ENCODE assay signal across 1 cellular context in the genomic region with DNA sequence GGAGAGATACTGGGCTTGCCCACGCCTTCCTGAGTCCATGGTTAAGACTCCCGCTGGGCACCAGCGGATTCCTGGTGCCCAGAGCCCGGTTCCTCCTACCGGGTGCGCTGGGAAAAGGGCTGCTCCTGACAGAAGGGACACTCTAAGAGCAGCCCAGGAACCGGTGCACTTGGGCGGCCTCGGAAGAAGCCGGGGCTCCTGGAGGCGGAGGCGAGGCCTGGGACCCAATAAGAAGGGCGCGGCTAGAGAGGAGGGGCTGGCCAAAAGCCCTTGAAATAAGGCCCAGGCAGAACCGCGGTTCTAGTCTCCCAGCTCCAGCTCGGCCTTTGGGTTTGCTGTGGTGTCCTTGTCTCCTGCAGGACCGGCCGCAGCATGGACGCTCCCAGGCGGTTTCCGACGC.
TF ChIP-seq lines count a peak whose summit lies in the region.

A gene with protein sequence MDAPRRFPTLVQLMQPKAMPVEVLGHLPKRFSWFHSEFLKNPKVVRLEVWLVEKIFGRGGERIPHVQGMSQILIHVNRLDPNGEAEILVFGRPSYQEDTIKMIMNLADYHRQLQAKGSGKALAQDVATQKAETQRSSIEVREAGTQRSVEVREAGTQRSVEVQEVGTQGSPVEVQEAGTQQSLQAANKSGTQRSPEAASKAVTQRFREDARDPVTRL (plus strand): TSS at position 301 of the 400 bp plus-strand sequence. CDS start 72 bp downstream, at position 373.

TF ChIP-seq in H1, 55 proteins besides CTCF, POLR2A, EP300 and RAD21:
- TF ChIP-seq HDAC6 (IDR thresholded peaks at IDR 0.05; ENCODE audit: low read depth, low read length) (no peak), SP4 (IDR thresholded peaks at IDR 0.05; ENCODE audit: low read length) (no peak), BRCA1 (IDR thresholded peaks at IDR 0.05; ENCODE audit: low read depth, low read length) (no peak), EGR1 (IDR thresholded peaks at IDR 0.05; ENCODE audit: borderline replicate concordance, low read depth, low read length) (no peak), ZNF274 (IDR thresholded peaks at IDR 0.05; ENCODE audit: borderline replicate concordance, extremely low read depth, low read length) (no peak), POLR2AphosphoS5 (IDR thresholded peaks at IDR 0.05; ENCODE audit: low read depth, low read length) (no peak), SP2 (IDR thresholded peaks at IDR 0.05; ENCODE audit: low read length) (no peak), CBX8 (IDR thresholded peaks at IDR 0.05; ENCODE audit: borderline replicate concordance, low read depth, low read length) (no peak), PHF8 (conservative IDR thresholded peaks at IDR 0.05; ENCODE audit: low read depth, low read length) (no peak), RFX5 (IDR thresholded peaks at IDR 0.05; ENCODE audit: borderline replicate concordance, low read depth, low read length) (no peak), CEBPB (IDR thresholded peaks at IDR 0.05; ENCODE audit: low read depth, low read length) (no peak), RBBP5 (IDR thresholded peaks at IDR 0.05; ENCODE audit: borderline replicate concordance, low read depth, low read length) (no peak), ASH2L (IDR thresholded peaks at IDR 0.05; ENCODE audit: low read length) (no peak), BCL11A (IDR thresholded peaks at IDR 0.05; ENCODE audit: low read depth in 2 of 2, low read length in 2 of 2) (no peak), SRF (IDR thresholded peaks at IDR 0.05; ENCODE audit: low read depth, low read length) (no peak), TAF1 (IDR thresholded peaks at IDR 0.05; ENCODE audit: low read depth, low read length) (no peak)
- TF ChIP-seq, protein P1, sequence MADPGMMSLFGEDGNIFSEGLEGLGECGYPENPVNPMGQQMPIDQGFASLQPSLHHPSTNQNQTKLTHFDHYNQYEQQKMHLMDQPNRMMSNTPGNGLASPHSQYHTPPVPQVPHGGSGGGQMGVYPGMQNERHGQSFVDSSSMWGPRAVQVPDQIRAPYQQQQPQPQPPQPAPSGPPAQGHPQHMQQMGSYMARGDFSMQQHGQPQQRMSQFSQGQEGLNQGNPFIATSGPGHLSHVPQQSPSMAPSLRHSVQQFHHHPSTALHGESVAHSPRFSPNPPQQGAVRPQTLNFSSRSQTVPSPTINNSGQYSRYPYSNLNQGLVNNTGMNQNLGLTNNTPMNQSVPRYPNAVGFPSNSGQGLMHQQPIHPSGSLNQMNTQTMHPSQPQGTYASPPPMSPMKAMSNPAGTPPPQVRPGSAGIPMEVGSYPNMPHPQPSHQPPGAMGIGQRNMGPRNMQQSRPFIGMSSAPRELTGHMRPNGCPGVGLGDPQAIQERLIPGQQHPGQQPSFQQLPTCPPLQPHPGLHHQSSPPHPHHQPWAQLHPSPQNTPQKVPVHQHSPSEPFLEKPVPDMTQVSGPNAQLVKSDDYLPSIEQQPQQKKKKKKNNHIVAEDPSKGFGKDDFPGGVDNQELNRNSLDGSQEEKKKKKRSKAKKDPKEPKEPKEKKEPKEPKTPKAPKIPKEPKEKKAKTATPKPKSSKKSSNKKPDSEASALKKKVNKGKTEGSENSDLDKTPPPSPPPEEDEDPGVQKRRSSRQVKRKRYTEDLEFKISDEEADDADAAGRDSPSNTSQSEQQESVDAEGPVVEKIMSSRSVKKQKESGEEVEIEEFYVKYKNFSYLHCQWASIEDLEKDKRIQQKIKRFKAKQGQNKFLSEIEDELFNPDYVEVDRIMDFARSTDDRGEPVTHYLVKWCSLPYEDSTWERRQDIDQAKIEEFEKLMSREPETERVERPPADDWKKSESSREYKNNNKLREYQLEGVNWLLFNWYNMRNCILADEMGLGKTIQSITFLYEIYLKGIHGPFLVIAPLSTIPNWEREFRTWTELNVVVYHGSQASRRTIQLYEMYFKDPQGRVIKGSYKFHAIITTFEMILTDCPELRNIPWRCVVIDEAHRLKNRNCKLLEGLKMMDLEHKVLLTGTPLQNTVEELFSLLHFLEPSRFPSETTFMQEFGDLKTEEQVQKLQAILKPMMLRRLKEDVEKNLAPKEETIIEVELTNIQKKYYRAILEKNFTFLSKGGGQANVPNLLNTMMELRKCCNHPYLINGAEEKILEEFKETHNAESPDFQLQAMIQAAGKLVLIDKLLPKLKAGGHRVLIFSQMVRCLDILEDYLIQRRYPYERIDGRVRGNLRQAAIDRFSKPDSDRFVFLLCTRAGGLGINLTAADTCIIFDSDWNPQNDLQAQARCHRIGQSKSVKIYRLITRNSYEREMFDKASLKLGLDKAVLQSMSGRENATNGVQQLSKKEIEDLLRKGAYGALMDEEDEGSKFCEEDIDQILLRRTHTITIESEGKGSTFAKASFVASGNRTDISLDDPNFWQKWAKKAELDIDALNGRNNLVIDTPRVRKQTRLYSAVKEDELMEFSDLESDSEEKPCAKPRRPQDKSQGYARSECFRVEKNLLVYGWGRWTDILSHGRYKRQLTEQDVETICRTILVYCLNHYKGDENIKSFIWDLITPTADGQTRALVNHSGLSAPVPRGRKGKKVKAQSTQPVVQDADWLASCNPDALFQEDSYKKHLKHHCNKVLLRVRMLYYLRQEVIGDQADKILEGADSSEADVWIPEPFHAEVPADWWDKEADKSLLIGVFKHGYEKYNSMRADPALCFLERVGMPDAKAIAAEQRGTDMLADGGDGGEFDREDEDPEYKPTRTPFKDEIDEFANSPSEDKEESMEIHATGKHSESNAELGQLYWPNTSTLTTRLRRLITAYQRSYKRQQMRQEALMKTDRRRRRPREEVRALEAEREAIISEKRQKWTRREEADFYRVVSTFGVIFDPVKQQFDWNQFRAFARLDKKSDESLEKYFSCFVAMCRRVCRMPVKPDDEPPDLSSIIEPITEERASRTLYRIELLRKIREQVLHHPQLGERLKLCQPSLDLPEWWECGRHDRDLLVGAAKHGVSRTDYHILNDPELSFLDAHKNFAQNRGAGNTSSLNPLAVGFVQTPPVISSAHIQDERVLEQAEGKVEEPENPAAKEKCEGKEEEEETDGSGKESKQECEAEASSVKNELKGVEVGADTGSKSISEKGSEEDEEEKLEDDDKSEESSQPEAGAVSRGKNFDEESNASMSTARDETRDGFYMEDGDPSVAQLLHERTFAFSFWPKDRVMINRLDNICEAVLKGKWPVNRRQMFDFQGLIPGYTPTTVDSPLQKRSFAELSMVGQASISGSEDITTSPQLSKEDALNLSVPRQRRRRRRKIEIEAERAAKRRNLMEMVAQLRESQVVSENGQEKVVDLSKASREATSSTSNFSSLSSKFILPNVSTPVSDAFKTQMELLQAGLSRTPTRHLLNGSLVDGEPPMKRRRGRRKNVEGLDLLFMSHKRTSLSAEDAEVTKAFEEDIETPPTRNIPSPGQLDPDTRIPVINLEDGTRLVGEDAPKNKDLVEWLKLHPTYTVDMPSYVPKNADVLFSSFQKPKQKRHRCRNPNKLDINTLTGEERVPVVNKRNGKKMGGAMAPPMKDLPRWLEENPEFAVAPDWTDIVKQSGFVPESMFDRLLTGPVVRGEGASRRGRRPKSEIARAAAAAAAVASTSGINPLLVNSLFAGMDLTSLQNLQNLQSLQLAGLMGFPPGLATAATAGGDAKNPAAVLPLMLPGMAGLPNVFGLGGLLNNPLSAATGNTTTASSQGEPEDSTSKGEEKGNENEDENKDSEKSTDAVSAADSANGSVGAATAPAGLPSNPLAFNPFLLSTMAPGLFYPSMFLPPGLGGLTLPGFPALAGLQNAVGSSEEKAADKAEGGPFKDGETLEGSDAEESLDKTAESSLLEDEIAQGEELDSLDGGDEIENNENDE (IDR thresholded peaks at IDR 0.05; ENCODE audit: insufficient replicate concordance, low read length), result no peak
